8 cellular contexts compared by ENCODE assay signal in genomic region chr17:78140169-78141051, GRCh38. TPM values are rescaled to one million over a fixed set of nuclear protein-coding genes. Genes with fewer than 3 reads are reported as not detected.
DNase-seq lines count a peak whose midpoint lies in the region; ATAC-seq, FAIRE-seq and TF ChIP-seq lines count a peak whose summit lies in the region.

No MANE protein-coding gene starts in this region.

- no peak overlapping the region for H2AFZ ChIP-seq in Karpas-422 (ENCODE audit: low read length)

- DNase-seq in GM03348 (ENCODE audit: low spot score) (peak; percentile 89), H54 (ENCODE audit: insufficient read length, low spot score) (peak; percentile 93), Karpas-422 (peak; percentile 100), glutamatergic neuron (peak; percentile 78), sciatic nerve (ENCODE audit: low spot score) (peak; percentile 96), DMS79 (lab: John Stamatoyannopoulos, UW) (no peak)
- peak; percentile 73 to 84 for DNase-seq in activated T-helper 1 cell treated with anti-CD3 and anti-CD28 coated beads, Interleukin-2, amount 50 U/mL, for 16 hours (ENCODE audit: low read depth in 1 of 2, low spot score in 1 of 2)

- H3K27ac ChIP-seq in Karpas-422 (ENCODE audit: low read length), result no peak overlapping the region

- TF ChIP-seq CTCF in glutamatergic neuron (IDR thresholded peaks at IDR 0.05; ENCODE audit: partially characterized antibody, unreplicated experiment), result no peak

- no peak overlapping the region for H3K4me3 Mint-ChIP-seq in glutamatergic neuron (ENCODE audit: unreplicated experiment)

- no peak overlapping the region for H3K4me3 ChIP-seq in Karpas-422 (ENCODE audit: low read length)

- H3K27ac Mint-ChIP-seq in glutamatergic neuron (ENCODE audit: unreplicated experiment), result no peak overlapping the region

- H4K20me1 ChIP-seq in Karpas-422 (ENCODE audit: insufficient read depth, low read depth, low read length), result peaks cover 15% of the 10 kb centered on the region

- H3K9me2 ChIP-seq in Karpas-422 (replicated peaks; ENCODE audit: insufficient read depth, low read length), result no peaks in the 10 kb centered on the region

- no peaks in the 10 kb centered on the region for H3K4me1 Mint-ChIP-seq in glutamatergic neuron (ENCODE audit: low read depth, unreplicated experiment)

- intact Hi-C loops in sciatic nerve (cut with DNase I), result no loop called here

- H3K79me2 ChIP-seq in Karpas-422 (ENCODE audit: low read length), result no peaks in the 10 kb centered on the region

- TF ChIP-seq POLR2A in H54 (IDR thresholded peaks at IDR 0.05; ENCODE audit: low read depth, low read length) (no peak), Raji (IDR thresholded peaks at IDR 0.05; ENCODE audit: insufficient read depth, low read depth, low read length) (peak; percentile 64)

- H3K4me2 ChIP-seq in Karpas-422 (ENCODE audit: low read depth, low read length, poor library complexity, severe bottlenecking), result no peak overlapping the region

- peaks cover 14% of the 10 kb centered on the region for H3K36me3 ChIP-seq in Karpas-422 (ENCODE audit: insufficient read depth, low read length)

- ATAC-seq in sciatic nerve, result peak; percentile 83

- FAIRE-seq in H54 (lab: Jason Lieb, UNC), result peak; percentile 69

- H3K27me3 ChIP-seq in Karpas-422 (ENCODE audit: low read length), result no peaks in the 10 kb centered on the region

- peaks cover 20% of the 10 kb centered on the region for H3K4me1 ChIP-seq in Karpas-422 (ENCODE audit: low read length)

- no peak overlapping the region for H3K9ac ChIP-seq in Karpas-422 (ENCODE audit: low read length)

- H3K27me3 Mint-ChIP-seq in glutamatergic neuron (ENCODE audit: unreplicated experiment), result peaks cover 12% of the 10 kb centered on the region

- no peaks in the 10 kb centered on the region for H3K9me3 Mint-ChIP-seq in glutamatergic neuron (ENCODE audit: unreplicated experiment)

- no peaks in the 10 kb centered on the region for H3K9me3 ChIP-seq in Karpas-422 (ENCODE audit: low read length)

- H3K36me3 Mint-ChIP-seq in glutamatergic neuron (ENCODE audit: unreplicated experiment), result no peaks in the 10 kb centered on the region

RNA-seq across cellular contexts. Expression of gene C17orf99, which starts 5.8 kb away (rescaled TPM):
- total RNA-seq in Karpas-422 (2014; rRNA removed; shearing (Covaris generic); ENCODE audit: low replicate concordance), result not detected in 2 replicates
- total RNA-seq in glutamatergic neuron (ENCODE audit: unreplicated experiment), result not detected
- 0.71 TPM for total RNA-seq in sciatic nerve

RNA-seq across cellular contexts. Expression of gene TMC8, which starts 9.8 kb away (rescaled TPM):
- 57.9 and 113 TPM in 2 replicates for total RNA-seq in Karpas-422 (2014; rRNA removed; shearing (Covaris generic); ENCODE audit: low replicate concordance)
- not detected for total RNA-seq in glutamatergic neuron (ENCODE audit: unreplicated experiment)
- 12.5 TPM for total RNA-seq in sciatic nerve

RNA-seq across cellular contexts. Expression of gene TMC6, which starts 11.9 kb away (rescaled TPM):
- total RNA-seq in Karpas-422 (2014; rRNA removed; shearing (Covaris generic); ENCODE audit: low replicate concordance), result 70.7 and 179 TPM in 2 replicates
- total RNA-seq in glutamatergic neuron (ENCODE audit: unreplicated experiment), result 1.1 TPM
- 95.0 TPM for total RNA-seq in sciatic nerve

RNA-seq across cellular contexts. Expression of gene SYNGR2, which starts 28.0 kb away (rescaled TPM):
- 31.9 and 33.6 TPM in 2 replicates for total RNA-seq in Karpas-422 (2014; rRNA removed; shearing (Covaris generic); ENCODE audit: low replicate concordance)
- total RNA-seq in glutamatergic neuron (ENCODE audit: unreplicated experiment) (3.2 TPM), sciatic nerve (73.6 TPM)

RNA-seq across cellular contexts. Expression of gene TK1, which starts 46.4 kb away (rescaled TPM):
- 22.7 and 48.0 TPM in 2 replicates for total RNA-seq in Karpas-422 (2014; rRNA removed; shearing (Covaris generic); ENCODE audit: low replicate concordance)
- total RNA-seq in glutamatergic neuron (ENCODE audit: unreplicated experiment) (2.5 TPM), sciatic nerve (1.8 TPM)

Comparison
In these comparisons a context has a peak if more than half of its experiments do, and no peak if none do; other contexts are left out.
1. RNA of gene TMC8, which starts 9.8 kb away (total RNA-seq): 57.9 to 113 TPM in Karpas-422 and 12.5 TPM in sciatic nerve (single experiment); not detected in glutamatergic neuron (single experiment); every median in the first group is over 10 times any median in the second.
2. RNA of gene TMC6, which starts 11.9 kb away (total RNA-seq): 95.0 TPM in sciatic nerve (single experiment) and 70.7 to 179 TPM in Karpas-422; 1.1 TPM in glutamatergic neuron (single experiment); every median in the first group is over 10 times any median in the second.